ENCODE assay signal across 28 cellular contexts in genomic region chr17:44940768-44941167, GRCh38. TPM values are rescaled to one million over a fixed set of nuclear protein-coding genes. Genes with fewer than 3 reads are reported as not detected.
DNase-seq lines count a peak whose midpoint lies in the region; TF ChIP-seq lines count a peak whose summit lies in the region.
"Had no signal": no experiment of that assay in that cellular context is flagged by ENCODE, and none has a peak within 500 bp of the region (broad histone marks: within the 10 kb centered on the region; RNA-seq: fewer than 3 reads in every experiment).

No MANE protein-coding gene starts in this region.

- H3K23ac ChIP-seq in H9 (ENCODE audit: insufficient read length, low read depth, low read length), result no peak overlapping the region

- no peak overlapping the region for H3K4me3 Mint-ChIP-seq in H9
- H3K4me3 Mint-ChIP-seq: activated CD8-positive, alpha-beta T cell treated with anti-CD3 and anti-CD28 coated beads, Interleukin-2, amount 10 ng/mL, durations not matched to agents 7 days and 5 days; activated naive CD8-positive, alpha-beta T cell treated with anti-CD3 and anti-CD28 coated beads, Interleukin-2, amount 50 U/mL, for 24 hours; CD14-positive monocyte; effector memory CD8-positive, alpha-beta T cell; naive thymus-derived CD8-positive, alpha-beta T cell; stimulated activated naive CD8-positive, alpha-beta T cell treated with anti-CD3 and anti-CD28 coated beads, Interleukin-15, amount 100 ng/mL, for 72 hours had no signal

- no peaks in the 10 kb centered on the region for H3K27me3 ChIP-seq in H9 (ENCODE audit: insufficient read depth, low read length)
- no peaks in the 10 kb centered on the region for H3K27me3 ChIP-seq in SJSA1 (replicated peaks)
- H3K27me3 ChIP-seq: gastroesophageal sphincter, pancreas, thyroid gland had no signal

- H3K36me3 ChIP-seq in SJSA1, result peaks cover 95% of the 10 kb centered on the region
- H3K36me3 ChIP-seq: gastroesophageal sphincter, pancreas, thyroid gland had no signal

- H2AK5ac ChIP-seq in H9 (ENCODE audit: insufficient read length, low read length), result no peak overlapping the region

- 100% methylated on average over 1 of the region's 1 CpG for WGBS in H9 (ENCODE audit: extremely low coverage, insufficient read length, low lambda C conversion rate)

- no peak overlapping the region for H3K4ac ChIP-seq in H9 (ENCODE audit: low read depth, low read length)

- no peaks in the 10 kb centered on the region for H4K20me1 ChIP-seq in H9 (ENCODE audit: control insufficient read depth, insufficient read depth, insufficient read length)

- TF ChIP-seq CTCF in 22Rv1 (IDR thresholded peaks at IDR 0.05) (no peak), H9 (conservative IDR thresholded peaks at IDR 0.05) (no peak)

- peaks cover 6% of the 10 kb centered on the region for H3K79me1 ChIP-seq in H9 (ENCODE audit: insufficient read depth, low read depth, low read length, poor library complexity, severe bottlenecking)

- no peak overlapping the region for H4K8ac ChIP-seq in H9 (replicated peaks; ENCODE audit: insufficient read length, low read depth, low read length)

- no peaks in the 10 kb centered on the region for H3K27me3 Mint-ChIP-seq in H9 (ENCODE audit: low read depth)
- H3K27me3 Mint-ChIP-seq: activated naive CD8-positive, alpha-beta T cell treated with anti-CD3 and anti-CD28 coated beads, Interleukin-2, amount 50 U/mL, for 24 hours; effector memory CD8-positive, alpha-beta T cell; naive thymus-derived CD8-positive, alpha-beta T cell; stimulated activated naive CD8-positive, alpha-beta T cell treated with anti-CD3 and anti-CD28 coated beads, Interleukin-15, amount 100 ng/mL, for 72 hours had no signal

- peaks cover 28 to 49% (median 48%) of the 10 kb centered on the region in 3 experiments for H3K36me3 Mint-ChIP-seq in H9 (ENCODE audit: insufficient read depth in 1 of 3, low read depth in 3 of 3)
- H3K36me3 Mint-ChIP-seq: naive thymus-derived CD8-positive, alpha-beta T cell had no signal

- no peak overlapping the region for H2BK12ac ChIP-seq in H9 (ENCODE audit: insufficient read length, low read depth, low read length)

- H3K4me1 ChIP-seq in H9 (ENCODE audit: insufficient read depth, low read length), result peaks cover 2% of the 10 kb centered on the region
- peaks cover 20% of the 10 kb centered on the region for H3K4me1 ChIP-seq in SJSA1 (replicated peaks)
- H3K4me1 ChIP-seq: gastroesophageal sphincter, pancreas, thyroid gland had no signal

- in situ Hi-C loops in G401 (cut with HindIII; ENCODE audit: low sequenced_read_pairs), result no loop called here

- no peaks in the 10 kb centered on the region for H3K23me2 ChIP-seq in H9 (ENCODE audit: insufficient read length, low read depth, low read length, poor library complexity, severe bottlenecking)

- H3K27ac ChIP-seq in 22Rv1, result peak overlapping the region; percentile 25; the same call in 1 of the 2 replicates
- H3K27ac ChIP-seq in H9 (ENCODE audit: insufficient read length, low read depth, low read length), result no peak overlapping the region
- peak overlapping the region; percentile 43; the same call in 1 of the 2 replicates for H3K27ac ChIP-seq in SJSA1
- peak overlapping the region; percentile 23 for H3K27ac ChIP-seq in epithelial cell of prostate
- H3K27ac ChIP-seq: coronary artery, gastroesophageal sphincter, thyroid gland had no signal

- peaks cover 9% of the 10 kb centered on the region; the same call in 1 of the 2 replicates for H3K79me2 ChIP-seq in H9 (ENCODE audit: insufficient read depth, low read length)

- no peak overlapping the region for H4K5ac ChIP-seq in H9 (ENCODE audit: insufficient read length, low read depth, low read length)

- no peak overlapping the region for H3K4me3 ChIP-seq in SJSA1
- H3K4me3 ChIP-seq: coronary artery, gastroesophageal sphincter, pancreas, thyroid gland had no signal

- peak overlapping the region; percentile 29 to 81 (median 62); a peak in 4 of 7 replicates for H3K27ac Mint-ChIP-seq in H9
- H3K27ac Mint-ChIP-seq: activated CD8-positive, alpha-beta T cell treated with anti-CD3 and anti-CD28 coated beads, Interleukin-2, amount 10 ng/mL, durations not matched to agents 7 days and 5 days; activated naive CD8-positive, alpha-beta T cell treated with anti-CD3 and anti-CD28 coated beads, Interleukin-2, amount 50 U/mL, for 24 hours; effector memory CD8-positive, alpha-beta T cell; naive thymus-derived CD8-positive, alpha-beta T cell; stimulated activated naive CD8-positive, alpha-beta T cell treated with anti-CD3 and anti-CD28 coated beads, Interleukin-15, amount 100 ng/mL, for 72 hours had no signal

- H3K4me2 ChIP-seq in H9 (ENCODE audit: insufficient read depth, insufficient read length, low read length), result no peak overlapping the region

- no peak overlapping the region for H2BK5ac ChIP-seq in H9 (ENCODE audit: insufficient read length, low read length)

- H2BK120ac ChIP-seq in H9 (ENCODE audit: low read depth, low read length, poor library complexity, severe bottlenecking), result no peak overlapping the region

- H3K9me3 Mint-ChIP-seq in H9, result peaks cover 0 to 5% of the 10 kb centered on the region in 2 experiments; a peak in 1 of 5 replicates
- H3K9me3 Mint-ChIP-seq: activated naive CD8-positive, alpha-beta T cell treated with anti-CD3 and anti-CD28 coated beads, Interleukin-2, amount 50 U/mL, for 24 hours; effector memory CD8-positive, alpha-beta T cell; stimulated activated naive CD8-positive, alpha-beta T cell treated with anti-CD3 and anti-CD28 coated beads, Interleukin-15, amount 100 ng/mL, for 72 hours had no signal

- H2BK20ac ChIP-seq in H9 (ENCODE audit: low read depth, low read length, poor library complexity, severe bottlenecking), result no peak overlapping the region

- H3K9me3 ChIP-seq in H9 (ENCODE audit: control insufficient read depth, low read depth, low read length) (no peaks in the 10 kb centered on the region), SJSA1 (replicated peaks) (no peaks in the 10 kb centered on the region)
- H3K9me3 ChIP-seq: gastroesophageal sphincter, pancreas, thyroid gland had no signal

- no peak overlapping the region for H3K14ac ChIP-seq in H9 (ENCODE audit: insufficient read depth, low read length)

- no peak overlapping the region for H2BK15ac ChIP-seq in H9 (ENCODE audit: low read depth, low read length)

- no peak overlapping the region for H2AFZ ChIP-seq in H9 (ENCODE audit: low read length)

- no peak overlapping the region for H3K56ac ChIP-seq in H9 (ENCODE audit: insufficient read length, low read depth, low read length)

- no peak overlapping the region for H3K18ac ChIP-seq in H9 (ENCODE audit: insufficient read length, low read depth, low read length)

- H3K4me1 Mint-ChIP-seq in H9, result peaks cover 18 to 19% of the 10 kb centered on the region in 2 experiments
- H3K4me1 Mint-ChIP-seq: naive thymus-derived CD8-positive, alpha-beta T cell had no signal

- no peak overlapping the region for H4K91ac ChIP-seq in H9 (ENCODE audit: insufficient read length, low read depth, low read length)

- H3K9ac ChIP-seq in H9 (ENCODE audit: extremely low read depth, insufficient read length, low read length), result no peak overlapping the region

- H3T11ph ChIP-seq in H9 (ENCODE audit: low read length), result no peak overlapping the region

- DNase-seq in H9 (no peak), SJSA1 (ENCODE audit: low read depth in 1 of 2, low spot score in 2 of 2) (no peak), epithelial cell of prostate (ENCODE audit: low read depth, low spot score) (no peak), G401 (ENCODE audit: low spot score) (no peak), KG1 (lab: John Stamatoyannopoulos, UW) (no peak), NCI-H1436 (lab: John Stamatoyannopoulos, UW) (no peak)
- DNase-seq in stimulated activated naive CD4-positive, alpha-beta T cell (lab: John Stamatoyannopoulos, UW), result no peak
- DNase-seq: activated CD4-positive, CD25-positive, alpha-beta regulatory T cell treated with anti-CD3 and anti-CD28 coated beads, Interleukin-2, amount 50 U/mL, for 72 hours; activated CD8-positive, alpha-beta T cell treated with anti-CD3 and anti-CD28 coated beads, Interleukin-2, amount 10 ng/mL, durations not matched to agents 7 days and 5 days; activated gamma-delta T cell treated with Interleukin-2 at 50 U/mL for 16 hours; activated naive CD8-positive, alpha-beta T cell treated with anti-CD3 and anti-CD28 coated beads, Interleukin-2, amount 50 U/mL, for 24 hours; activated T-cell treated with anti-CD3 and anti-CD28 coated beads for 4 hours; DMS 273 treated with DMSO at 0.1 percent for 48 hours; effector memory CD8-positive, alpha-beta T cell; left ventricle myocardium superior; midbrain; naive thymus-derived CD8-positive, alpha-beta T cell; NCI-H1694 treated with DMSO at 0.1 percent for 48 hours; NCI-H526 treated with DMSO at 0.1 percent for 48 hours; stimulated activated CD4-positive, alpha-beta T cell treated with anti-CD3 and anti-CD28 coated beads, Interleukin-15, amount 100 ng/mL, for 24 hours; stimulated activated naive CD8-positive, alpha-beta T cell treated with anti-CD3 and anti-CD28 coated beads, Interleukin-15, amount 100 ng/mL, for 72 hours; SW 1271; thyroid gland had no signal

RNA-seq across cellular contexts. Expression of gene KIF18B, which starts 6.8 kb away (rescaled TPM):
- total RNA-seq in H9 (2021), result 51.8 and 52.6 TPM in 2 replicates
- total RNA-seq in SJSA1 (2014; rRNA removed; shearing (Covaris generic)), result 7.8 and 14.0 TPM in 2 replicates
- total RNA-seq in G401 (2014; rRNA removed; shearing (Covaris generic)), result 22.6 and 24.4 TPM in 2 replicates
- total RNA-seq: naive thymus-derived CD8-positive, alpha-beta T cell had no signal

RNA-seq across cellular contexts. Expression of gene GFAP, which starts 25.5 kb away (rescaled TPM):
- total RNA-seq in H9 (2021), result 1.1 and 1.2 TPM in 2 replicates
- not detected in 2 replicates for total RNA-seq in SJSA1 (2014; rRNA removed; shearing (Covaris generic))
- total RNA-seq in G401 (2014; rRNA removed; shearing (Covaris generic)), result not detected in 2 replicates
- total RNA-seq: activated CD8-positive, alpha-beta T cell treated with anti-CD3 and anti-CD28 coated beads, Interleukin-2, amount 10 ng/mL, durations not matched to agents 7 days and 5 days; naive thymus-derived CD8-positive, alpha-beta T cell had no signal

RNA-seq across cellular contexts. Expression of gene C1QL1, which starts 27.3 kb away (rescaled TPM):
- 6.0 and 6.4 TPM in 2 replicates for total RNA-seq in H9 (2021)
- 5.2 TPM in 1 of 2 replicates, not detected in the other for total RNA-seq in SJSA1 (2014; rRNA removed; shearing (Covaris generic))
- total RNA-seq in G401 (2014; rRNA removed; shearing (Covaris generic)), result 68.2 and 84.1 TPM in 2 replicates
- total RNA-seq: naive thymus-derived CD8-positive, alpha-beta T cell had no signal

RNA-seq across cellular contexts. Expression of gene EFTUD2, which starts 41.5 kb away (rescaled TPM):
- 150 and 161 TPM in 2 replicates for total RNA-seq in H9 (2021)
- 158 and 179 TPM in 2 replicates for total RNA-seq in SJSA1 (2014; rRNA removed; shearing (Covaris generic))
- 164 and 176 TPM in 2 replicates for total RNA-seq in G401 (2014; rRNA removed; shearing (Covaris generic))
